3 cellular contexts compared by ENCODE assay signal in the genomic region with DNA sequence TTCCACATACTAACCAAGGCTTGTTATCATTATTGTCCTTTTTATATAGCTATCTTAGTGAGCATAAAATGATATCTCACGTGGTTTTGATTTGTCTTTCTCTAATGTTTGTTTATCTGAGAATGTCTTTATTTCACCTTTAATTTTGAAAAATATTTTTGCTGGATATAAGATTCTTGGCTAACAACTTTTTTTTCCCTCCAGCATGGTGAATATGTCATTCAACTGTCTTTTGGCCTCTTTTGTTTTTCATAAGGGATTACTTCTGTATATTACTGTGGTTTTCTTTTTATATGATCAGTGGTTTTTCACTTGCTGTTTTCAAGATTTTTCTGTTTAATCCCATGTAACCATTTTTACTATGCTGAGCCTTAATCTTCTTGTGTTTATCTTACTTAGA.
"Had no signal": no experiment of that assay in that cellular context is flagged by ENCODE, and none has a peak within 500 bp of the region (broad histone marks: within the 10 kb centered on the region; RNA-seq: fewer than 3 reads in every experiment).

No MANE protein-coding gene starts in this region.

- ATAC-seq: GM12878 had no signal

- DNase-seq: GDM1, GF-D8 had no signal

- H3K4me3 ChIP-seq: GM12878 had no signal
